ENCODE assay signal across 8 cellular contexts in the genomic region with DNA sequence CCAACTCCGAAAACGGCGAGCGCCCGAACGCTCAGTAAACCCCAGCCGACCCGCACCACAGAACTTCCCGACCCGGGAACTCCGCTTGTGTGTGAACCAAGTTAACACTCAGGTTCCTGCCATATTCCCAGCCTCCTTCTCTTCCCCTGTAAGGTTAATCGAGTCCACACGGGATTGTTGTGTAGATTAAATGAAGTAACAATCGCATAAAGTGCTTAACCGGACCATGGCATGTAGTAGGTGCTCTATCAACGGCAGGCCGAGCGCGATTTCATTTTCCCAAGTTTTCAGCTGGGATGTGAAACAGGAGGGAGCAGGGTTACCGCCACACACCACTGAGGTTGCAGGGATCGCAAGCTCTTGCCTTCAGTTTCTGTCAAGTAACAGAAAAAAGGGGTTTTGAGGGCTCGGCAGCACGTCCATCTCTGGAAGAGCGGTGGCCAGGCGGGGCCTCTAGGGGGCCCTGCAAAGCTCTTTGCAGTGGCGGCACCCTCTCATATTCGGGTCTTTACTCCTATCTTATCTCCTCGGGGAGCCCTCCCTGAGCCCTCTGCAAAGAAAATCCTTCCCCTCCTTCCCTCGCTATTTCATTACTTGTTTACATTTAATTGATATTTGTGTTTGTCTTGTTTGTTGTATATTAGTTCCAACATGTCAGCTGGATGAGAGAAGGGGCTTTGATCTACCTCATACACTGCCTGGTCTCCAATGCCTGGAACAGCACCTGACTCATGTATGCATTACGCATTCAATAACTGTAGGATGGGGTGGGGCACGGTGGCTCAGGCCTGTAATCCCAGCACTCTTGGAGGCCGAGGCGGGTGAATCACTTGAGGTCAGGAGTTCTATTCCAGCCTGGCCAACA. TPM values are rescaled to one million over a fixed set of nuclear protein-coding genes. Genes with fewer than 3 reads are reported as not detected.
DNase-seq lines count a peak whose midpoint lies in the region; ATAC-seq, FAIRE-seq and TF ChIP-seq lines count a peak whose summit lies in the region.

No MANE protein-coding gene starts in this region.

- peak; percentile 52 for TF ChIP-seq CTCF in A673 (conservative IDR thresholded peaks at IDR 0.05; ENCODE audit: low read depth, low read length)

- CTCF ChIA-PET in A673 (lab: Charles Lee): no interaction called here

- BruUV-seq in A673 (replicated peaks; lab: Mats Ljungman, UMichigan): no TSS peak

- POLR2A ChIA-PET in A673 (lab: Charles Lee; ENCODE audit: low non-redundant PET): no interaction called here

- peak overlapping the region; percentile 86 for H3K4me2 ChIP-seq in skeletal muscle satellite cell (ENCODE audit: low read length)

- H3K9me3 ChIP-seq in A673 (ENCODE audit: low read depth, low read length, poor library complexity, severe bottlenecking) (no peaks in the 10 kb centered on the region), skeletal muscle satellite cell (replicated peaks; ENCODE audit: low read length) (no peaks in the 10 kb centered on the region)

- FAIRE-seq in GM12891 (lab: Jason Lieb, UNC): no peak

- H3K4me1 ChIP-seq in A673 (ENCODE audit: insufficient read depth, low read length, poor library complexity, severe bottlenecking) (no peaks in the 10 kb centered on the region), skeletal muscle satellite cell (ENCODE audit: control insufficient read depth, insufficient read depth, low read length) (peaks cover 50% of the 10 kb centered on the region)

- H3K27me3 ChIP-seq in A673 (replicated peaks; ENCODE audit: insufficient read depth, low read depth, low read length, poor library complexity) (peaks cover 29% of the 10 kb centered on the region), skeletal muscle satellite cell (ENCODE audit: control insufficient read depth, insufficient read depth, low read length) (no peaks in the 10 kb centered on the region)

- no peaks in the 10 kb centered on the region for H3K9me3 Mint-ChIP-seq in activated naive CD8-positive, alpha-beta T cell (ENCODE audit: low read depth)

- DNase-seq in A673 (ENCODE audit: low spot score): peak; percentile 26
- peak; percentile 55 for DNase-seq in GM12891 (ENCODE audit: insufficient read length, low spot score)
- DNase-seq in NCI-H345 (lab: John Stamatoyannopoulos, UW): peak; percentile 55
- DNase-seq in middle frontal gyrus (ENCODE audit: extremely low spot score, low spot score): no peak

- H3K4me1 Mint-ChIP-seq in activated naive CD8-positive, alpha-beta T cell (ENCODE audit: low read depth): peaks cover 4% of the 10 kb centered on the region

- H3K36me3 ChIP-seq in A673 (ENCODE audit: insufficient read depth, low read length, poor library complexity, severe bottlenecking) (no peaks in the 10 kb centered on the region), skeletal muscle satellite cell (ENCODE audit: insufficient read depth, low read length) (no peaks in the 10 kb centered on the region)

- peak overlapping the region; percentile 93 for H3K4me3 Mint-ChIP-seq in activated naive CD8-positive, alpha-beta T cell

- peaks cover 16% of the 10 kb centered on the region for H3K27me3 Mint-ChIP-seq in activated naive CD8-positive, alpha-beta T cell

- peaks cover 2% of the 10 kb centered on the region for H3K36me3 Mint-ChIP-seq in activated naive CD8-positive, alpha-beta T cell

- ATAC-seq in GM18519 (IDR thresholded peaks at IDR 0.05; ENCODE audit: low FRiP score, unreplicated experiment): no peak

- peak overlapping the region; percentile 47 for H3K27ac Mint-ChIP-seq in activated naive CD8-positive, alpha-beta T cell

- H3K4me3 ChIP-seq in A673 (ENCODE audit: low read depth, low read length, poor library complexity, severe bottlenecking): peak overlapping the region; percentile 41
- peak overlapping the region; percentile 52 for H3K4me3 ChIP-seq in iPS-11a (ENCODE audit: low read depth, low read length)
- peak overlapping the region; percentile 65 for H3K4me3 ChIP-seq in skeletal muscle satellite cell (ENCODE audit: low read length)

- H3K27ac ChIP-seq in A673 (ENCODE audit: low read depth, low read length, poor library complexity, severe bottlenecking): no peak overlapping the region

- TF ChIP-seq POLR2A in GM12891 (IDR thresholded peaks at IDR 0.05; ENCODE audit: low read depth, low read length): no peak

- intact Hi-C loops in A673 (cut with micrococcal nuclease; ENCODE audit: unreplicated experiment): no loop called here

- H3K9ac ChIP-seq in skeletal muscle satellite cell (ENCODE audit: low read depth, low read length): peak overlapping the region; percentile 38

TF ChIP-seq in GM12891, 5 proteins besides CTCF, POLR2A, EP300 and RAD21:
- no peak for TF ChIP-seq PAX5 (IDR thresholded peaks at IDR 0.05; ENCODE audit: insufficient read depth, low read length, severe bottlenecking)
- TF ChIP-seq TAF1 (IDR thresholded peaks at IDR 0.05; ENCODE audit: low read depth, low read length): no peak
- no peak for TF ChIP-seq POLR2AphosphoS5 (IDR thresholded peaks at IDR 0.05; ENCODE audit: low read depth, low read length)
- no peak for TF ChIP-seq SPI1 (IDR thresholded peaks at IDR 0.05; ENCODE audit: low read depth, low read length)
- no peak for TF ChIP-seq POU2F2 (IDR thresholded peaks at IDR 0.05; ENCODE audit: low read depth, low read length)

RNA-seq across cellular contexts. Expression of a gene that starts 0.8 kb away (rescaled TPM):
- total RNA-seq in A673 (2021): 1.7 and 5.4 TPM in 2 replicates
- 0.86 TPM for polyA plus RNA-seq in GM12891 (2012; ENCODE audit: low read depth, missing spikeins)
- 0.51 and 1.1 TPM in 2 replicates for total RNA-seq in skeletal muscle satellite cell (2012; rRNA removed)
